1 cellular context compared by ENCODE assay signal in the genomic region with DNA sequence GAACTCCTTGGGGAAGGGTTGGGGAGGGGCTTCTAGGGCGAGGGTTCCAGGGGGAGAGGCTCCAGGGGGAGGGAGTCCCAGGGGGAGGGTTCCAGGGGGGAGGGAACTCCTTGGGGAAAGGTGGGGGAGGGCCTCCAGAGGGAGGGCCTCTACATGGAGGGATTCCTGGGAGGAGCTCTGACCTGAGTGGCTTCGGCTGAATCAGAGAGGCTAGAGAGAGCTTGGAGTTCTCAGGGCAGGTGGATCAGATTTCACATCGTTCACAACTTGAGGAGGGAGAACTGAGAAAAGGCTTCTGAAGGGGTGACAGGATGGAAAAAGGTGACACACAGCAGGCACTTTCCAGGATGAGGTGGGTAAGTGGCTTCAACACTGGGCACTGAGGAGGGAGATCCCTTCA.
TF ChIP-seq lines count a peak whose summit lies in the region.

No MANE protein-coding gene starts in this region.

TF ChIP-seq in WTC11, 78 proteins besides CTCF, POLR2A, EP300 and RAD21 (continued from another document):
- TF ChIP-seq, protein P1, sequence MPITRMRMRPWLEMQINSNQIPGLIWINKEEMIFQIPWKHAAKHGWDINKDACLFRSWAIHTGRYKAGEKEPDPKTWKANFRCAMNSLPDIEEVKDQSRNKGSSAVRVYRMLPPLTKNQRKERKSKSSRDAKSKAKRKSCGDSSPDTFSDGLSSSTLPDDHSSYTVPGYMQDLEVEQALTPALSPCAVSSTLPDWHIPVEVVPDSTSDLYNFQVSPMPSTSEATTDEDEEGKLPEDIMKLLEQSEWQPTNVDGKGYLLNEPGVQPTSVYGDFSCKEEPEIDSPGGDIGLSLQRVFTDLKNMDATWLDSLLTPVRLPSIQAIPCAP (CRISPR knock-in tag; IDR thresholded peaks at IDR 0.05): no peak
- TF ChIP-seq RORB (CRISPR knock-in tag; IDR thresholded peaks at IDR 0.05) (no peak), FOXJ3 (CRISPR knock-in tag; IDR thresholded peaks at IDR 0.05; ENCODE audit: borderline replicate concordance) (no peak), IRF2 (CRISPR knock-in tag; IDR thresholded peaks at IDR 0.05; ENCODE audit: borderline replicate concordance, low read depth) (no peak), ZNF138 (CRISPR knock-in tag; conservative IDR thresholded peaks at IDR 0.05) (no peak), NFYB (CRISPR knock-in tag; conservative IDR thresholded peaks at IDR 0.05; ENCODE audit: low read depth) (no peak), OVOL2 (CRISPR knock-in tag; IDR thresholded peaks at IDR 0.05; ENCODE audit: borderline replicate concordance) (no peak), FOXK1 (CRISPR knock-in tag; IDR thresholded peaks at IDR 0.05) (no peak)
- TF ChIP-seq, protein P2, sequence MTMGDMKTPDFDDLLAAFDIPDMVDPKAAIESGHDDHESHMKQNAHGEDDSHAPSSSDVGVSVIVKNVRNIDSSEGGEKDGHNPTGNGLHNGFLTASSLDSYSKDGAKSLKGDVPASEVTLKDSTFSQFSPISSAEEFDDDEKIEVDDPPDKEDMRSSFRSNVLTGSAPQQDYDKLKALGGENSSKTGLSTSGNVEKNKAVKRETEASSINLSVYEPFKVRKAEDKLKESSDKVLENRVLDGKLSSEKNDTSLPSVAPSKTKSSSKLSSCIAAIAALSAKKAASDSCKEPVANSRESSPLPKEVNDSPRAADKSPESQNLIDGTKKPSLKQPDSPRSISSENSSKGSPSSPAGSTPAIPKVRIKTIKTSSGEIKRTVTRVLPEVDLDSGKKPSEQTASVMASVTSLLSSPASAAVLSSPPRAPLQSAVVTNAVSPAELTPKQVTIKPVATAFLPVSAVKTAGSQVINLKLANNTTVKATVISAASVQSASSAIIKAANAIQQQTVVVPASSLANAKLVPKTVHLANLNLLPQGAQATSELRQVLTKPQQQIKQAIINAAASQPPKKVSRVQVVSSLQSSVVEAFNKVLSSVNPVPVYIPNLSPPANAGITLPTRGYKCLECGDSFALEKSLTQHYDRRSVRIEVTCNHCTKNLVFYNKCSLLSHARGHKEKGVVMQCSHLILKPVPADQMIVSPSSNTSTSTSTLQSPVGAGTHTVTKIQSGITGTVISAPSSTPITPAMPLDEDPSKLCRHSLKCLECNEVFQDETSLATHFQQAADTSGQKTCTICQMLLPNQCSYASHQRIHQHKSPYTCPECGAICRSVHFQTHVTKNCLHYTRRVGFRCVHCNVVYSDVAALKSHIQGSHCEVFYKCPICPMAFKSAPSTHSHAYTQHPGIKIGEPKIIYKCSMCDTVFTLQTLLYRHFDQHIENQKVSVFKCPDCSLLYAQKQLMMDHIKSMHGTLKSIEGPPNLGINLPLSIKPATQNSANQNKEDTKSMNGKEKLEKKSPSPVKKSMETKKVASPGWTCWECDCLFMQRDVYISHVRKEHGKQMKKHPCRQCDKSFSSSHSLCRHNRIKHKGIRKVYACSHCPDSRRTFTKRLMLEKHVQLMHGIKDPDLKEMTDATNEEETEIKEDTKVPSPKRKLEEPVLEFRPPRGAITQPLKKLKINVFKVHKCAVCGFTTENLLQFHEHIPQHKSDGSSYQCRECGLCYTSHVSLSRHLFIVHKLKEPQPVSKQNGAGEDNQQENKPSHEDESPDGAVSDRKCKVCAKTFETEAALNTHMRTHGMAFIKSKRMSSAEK (CRISPR knock-in tag; IDR thresholded peaks at IDR 0.05; ENCODE audit: borderline replicate concordance): no peak
- TF ChIP-seq, protein P3, sequence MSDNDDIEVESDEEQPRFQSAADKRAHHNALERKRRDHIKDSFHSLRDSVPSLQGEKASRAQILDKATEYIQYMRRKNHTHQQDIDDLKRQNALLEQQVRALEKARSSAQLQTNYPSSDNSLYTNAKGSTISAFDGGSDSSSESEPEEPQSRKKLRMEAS (CRISPR knock-in tag; IDR thresholded peaks at IDR 0.05): no peak
- TF ChIP-seq, protein P4, sequence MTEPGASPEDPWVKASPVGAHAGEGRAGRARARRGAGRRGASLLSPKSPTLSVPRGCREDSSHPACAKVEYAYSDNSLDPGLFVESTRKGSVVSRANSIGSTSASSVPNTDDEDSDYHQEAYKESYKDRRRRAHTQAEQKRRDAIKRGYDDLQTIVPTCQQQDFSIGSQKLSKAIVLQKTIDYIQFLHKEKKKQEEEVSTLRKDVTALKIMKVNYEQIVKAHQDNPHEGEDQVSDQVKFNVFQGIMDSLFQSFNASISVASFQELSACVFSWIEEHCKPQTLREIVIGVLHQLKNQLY (CRISPR knock-in tag; IDR thresholded peaks at IDR 0.05): no peak
